In the genomic region with DNA sequence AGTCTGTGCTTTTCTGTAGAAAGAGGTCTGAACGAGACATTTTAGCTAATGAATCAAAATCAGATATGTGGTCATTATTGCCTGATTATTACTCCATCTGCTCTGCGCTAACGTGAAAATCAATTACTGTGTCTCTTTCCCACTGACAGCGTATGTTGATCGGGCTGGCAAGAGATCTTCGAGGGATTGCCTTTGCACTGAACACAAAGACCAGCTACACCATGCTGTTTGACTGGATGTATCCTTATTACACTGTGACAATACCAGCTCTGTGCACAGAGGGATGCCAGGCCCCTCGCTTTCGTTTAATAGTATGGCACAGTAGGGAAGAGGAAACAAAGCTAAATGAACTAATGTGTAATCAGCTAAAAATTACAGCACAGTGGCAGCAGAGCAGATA, we compare ENCODE assay signal across 17 cellular contexts.
"Had no signal": no experiment of that assay in that cellular context is flagged by ENCODE, and none has a peak within 500 bp of the region (broad histone marks: within the 10 kb centered on the region; RNA-seq: fewer than 3 reads in every experiment).

No MANE protein-coding gene starts in this region.

- H3K4me3 ChIP-seq: gastroesophageal sphincter, hepatocyte, left ventricle myocardium inferior, tibial artery had no signal

- H3K27me3 ChIP-seq: gastroesophageal sphincter, hepatocyte, tibial artery had no signal

- H3K36me3 ChIP-seq: gastroesophageal sphincter, left ventricle myocardium inferior had no signal

- H3K27me3 Mint-ChIP-seq: activated naive CD4-positive, alpha-beta T cell treated with anti-CD3 and anti-CD28 coated beads, Interleukin-2, amount 50 U/mL, for 24 hours had no signal

- H3K27ac ChIP-seq: gastroesophageal sphincter, hepatocyte, left ventricle myocardium inferior, parathyroid adenoma, tibial artery had no signal

- H3K4me2 ChIP-seq: hepatocyte had no signal

- ATAC-seq: activated CD8-positive, alpha-beta memory T cell treated with anti-CD3 and anti-CD28 coated beads, Interleukin-2, amount 10 ng/mL, durations not matched to agents 7 days and 5 days; effector memory CD8-positive, alpha-beta T cell; gastroesophageal sphincter had no signal

- DNase-seq: activated CD4-positive, alpha-beta T cell treated with anti-CD3 and anti-CD28 coated beads for 1 hour; activated CD4-positive, alpha-beta T cell treated with anti-CD3 and anti-CD28 coated beads, Interleukin-2, amount 50 U/mL, for 48 hours; activated CD8-positive, alpha-beta memory T cell treated with anti-CD3 and anti-CD28 coated beads, Interleukin-2, amount 10 ng/mL, durations not matched to agents 7 days and 5 days; activated effector memory CD4-positive, alpha-beta T cell treated with Interleukin-2 at 50 U/mL for 16 hours; activated T-cell treated with anti-CD3 and anti-CD28 coated beads, Interleukin-2, amount 50 U/mL, for 24 hours; effector memory CD8-positive, alpha-beta T cell; kidney; left ventricle myocardium inferior; mesenchymal stem cell; small intestine; tibial artery had no signal

- H3K27ac Mint-ChIP-seq: activated CD8-positive, alpha-beta memory T cell treated with anti-CD3 and anti-CD28 coated beads, Interleukin-2, amount 10 ng/mL, durations not matched to agents 7 days and 5 days; activated naive CD4-positive, alpha-beta T cell treated with anti-CD3 and anti-CD28 coated beads, Interleukin-2, amount 50 U/mL, for 24 hours; activated T-cell treated with anti-CD3 and anti-CD28 coated beads, Interleukin-2, amount 50 U/mL, for 24 hours; effector memory CD8-positive, alpha-beta T cell; T-helper 2 cell treated with Interferon-gamma antibody and Interleukin-4, amounts not matched to agents 5 μg/mL and 100 μg/mL, for 36 hours had no signal

- H3K4me1 Mint-ChIP-seq: activated CD8-positive, alpha-beta memory T cell treated with anti-CD3 and anti-CD28 coated beads, Interleukin-2, amount 10 ng/mL, durations not matched to agents 7 days and 5 days; activated naive CD4-positive, alpha-beta T cell treated with anti-CD3 and anti-CD28 coated beads, Interleukin-2, amount 50 U/mL, for 24 hours; central memory CD8-positive, alpha-beta T cell had no signal

- H3K9me3 Mint-ChIP-seq: activated naive CD4-positive, alpha-beta T cell treated with anti-CD3 and anti-CD28 coated beads, Interleukin-2, amount 50 U/mL, for 24 hours; activated T-cell treated with anti-CD3 and anti-CD28 coated beads, Interleukin-2, amount 50 U/mL, for 24 hours; central memory CD8-positive, alpha-beta T cell; effector memory CD8-positive, alpha-beta T cell; T-helper 2 cell treated with Interferon-gamma antibody and Interleukin-4, amounts not matched to agents 5 μg/mL and 100 μg/mL, for 36 hours had no signal

- H3K4me1 ChIP-seq: gastroesophageal sphincter, left ventricle myocardium inferior, parathyroid adenoma, tibial artery had no signal

- H3K4me3 Mint-ChIP-seq: activated CD8-positive, alpha-beta memory T cell treated with anti-CD3 and anti-CD28 coated beads, Interleukin-2, amount 10 ng/mL, durations not matched to agents 7 days and 5 days; activated naive CD4-positive, alpha-beta T cell treated with anti-CD3 and anti-CD28 coated beads, Interleukin-2, amount 50 U/mL, for 24 hours; activated T-cell treated with anti-CD3 and anti-CD28 coated beads, Interleukin-2, amount 50 U/mL, for 24 hours; central memory CD8-positive, alpha-beta T cell; effector memory CD8-positive, alpha-beta T cell; T-helper 2 cell treated with Interferon-gamma antibody and Interleukin-4, amounts not matched to agents 5 μg/mL and 100 μg/mL, for 36 hours had no signal

- H3K9me3 ChIP-seq: gastroesophageal sphincter, left ventricle myocardium inferior, tibial artery had no signal

- FAIRE-seq: kidney, small intestine had no signal
